ENCODE assay signal across 26 cellular contexts in the genomic region with DNA sequence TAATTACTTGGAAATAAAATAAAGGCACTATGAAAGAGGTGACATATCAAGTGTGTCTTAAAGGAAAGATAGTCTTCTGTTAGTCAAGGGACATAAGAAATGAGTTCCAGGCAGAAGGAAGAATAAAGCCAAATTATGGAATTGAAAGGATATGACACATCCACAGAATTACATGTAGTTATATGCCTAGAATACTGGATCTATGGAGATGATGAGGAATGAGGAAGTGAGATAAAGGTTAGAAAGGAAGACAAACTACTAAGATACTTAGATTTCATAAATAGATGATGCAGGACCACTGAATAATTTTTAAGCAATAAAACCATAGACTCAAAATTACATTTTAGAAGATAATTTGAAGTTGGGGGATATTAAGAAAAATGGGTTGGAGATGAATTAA.
"Had no signal": no experiment of that assay in that cellular context is flagged by ENCODE, and none has a peak within 500 bp of the region (broad histone marks: within the 10 kb centered on the region; RNA-seq: fewer than 3 reads in every experiment).

No MANE protein-coding gene starts in this region.

- ATAC-seq: naive thymus-derived CD8-positive, alpha-beta T cell; natural killer cell treated with Interleukin-12 subunit alpha and Interleukin-12 subunit beta and Interleukin-15 and Interleukin-18, amount 100 ng/mL, for 72 hours; psoas muscle; right cardiac atrium; right lobe of liver; stimulated activated effector memory CD8-positive, alpha-beta T cell treated with anti-CD3 and anti-CD28 coated beads, Interleukin-12 subunit alpha, Interleukin-12 subunit beta, amount 100 ng/mL, for 72 hours; stimulated activated naive B cell treated with anti-CD40 and anti-IgM and Interleukin-4, amounts not matched to agents 10 μg/mL and 1 μg/mL and 100 μg/mL, for 72 hours had no signal

- H3K36me3 ChIP-seq: neutrophil, right lobe of liver, sigmoid colon, stomach, thoracic aorta, thyroid gland, tibial nerve, upper lobe of left lung had no signal

- H3K9me3 ChIP-seq: neutrophil, psoas muscle, right lobe of liver, sigmoid colon, stomach, thoracic aorta, thyroid gland, tibial nerve, upper lobe of left lung had no signal

- DNase-seq: naive thymus-derived CD8-positive, alpha-beta T cell; nephron progenitor cell; nucleus accumbens; posterior cingulate gyrus; psoas muscle; right cardiac atrium; right lobe of liver; sigmoid colon; small intestine; stimulated activated CD4-positive, alpha-beta T cell treated with anti-CD3 and anti-CD28 coated beads, Interleukin-15, amount 100 ng/mL, for 24 hours; stimulated activated CD4-positive, alpha-beta T cell treated with anti-CD3 and anti-CD28 coated beads, Interleukin-2, amount 100 ng/mL, for 24 hours; stimulated activated CD4-positive, alpha-beta T cell treated with anti-CD3 and anti-CD28 coated beads, Interleukin-2, amount 100 ng/mL, for 48 hours; stimulated activated CD4-positive, alpha-beta T cell treated with anti-CD3 and anti-CD28 coated beads, Interleukin-4, amount 100 ng/mL, for 24 hours; stimulated activated naive B cell treated with anti-CD40 and anti-IgM and Interleukin-4, amounts not matched to agents 10 μg/mL and 1 μg/mL and 100 μg/mL, for 72 hours; stimulated activated naive CD4-positive, alpha-beta T cell treated with Interleukin-2 at 50 U/mL for 16 hours; stomach; thyroid gland; trophoblast cell; upper lobe of left lung had no signal

- H3K4me1 ChIP-seq: parathyroid adenoma, psoas muscle, right lobe of liver, thyroid gland, upper lobe of left lung had no signal

- H3K4me3 ChIP-seq: psoas muscle, right lobe of liver, sigmoid colon, stomach, thoracic aorta, thyroid gland, tibial nerve, upper lobe of left lung had no signal

- H3K27ac ChIP-seq: neutrophil, parathyroid adenoma, psoas muscle, right lobe of liver, sigmoid colon, stomach, thoracic aorta, thyroid gland, tibial nerve, upper lobe of left lung had no signal

- H3K27me3 ChIP-seq: neutrophil, right lobe of liver, sigmoid colon, stomach, thyroid gland, tibial nerve, upper lobe of left lung had no signal

- FAIRE-seq: urothelium cell line had no signal
